ENCODE assay signal across 7 cellular contexts in the genomic region with DNA sequence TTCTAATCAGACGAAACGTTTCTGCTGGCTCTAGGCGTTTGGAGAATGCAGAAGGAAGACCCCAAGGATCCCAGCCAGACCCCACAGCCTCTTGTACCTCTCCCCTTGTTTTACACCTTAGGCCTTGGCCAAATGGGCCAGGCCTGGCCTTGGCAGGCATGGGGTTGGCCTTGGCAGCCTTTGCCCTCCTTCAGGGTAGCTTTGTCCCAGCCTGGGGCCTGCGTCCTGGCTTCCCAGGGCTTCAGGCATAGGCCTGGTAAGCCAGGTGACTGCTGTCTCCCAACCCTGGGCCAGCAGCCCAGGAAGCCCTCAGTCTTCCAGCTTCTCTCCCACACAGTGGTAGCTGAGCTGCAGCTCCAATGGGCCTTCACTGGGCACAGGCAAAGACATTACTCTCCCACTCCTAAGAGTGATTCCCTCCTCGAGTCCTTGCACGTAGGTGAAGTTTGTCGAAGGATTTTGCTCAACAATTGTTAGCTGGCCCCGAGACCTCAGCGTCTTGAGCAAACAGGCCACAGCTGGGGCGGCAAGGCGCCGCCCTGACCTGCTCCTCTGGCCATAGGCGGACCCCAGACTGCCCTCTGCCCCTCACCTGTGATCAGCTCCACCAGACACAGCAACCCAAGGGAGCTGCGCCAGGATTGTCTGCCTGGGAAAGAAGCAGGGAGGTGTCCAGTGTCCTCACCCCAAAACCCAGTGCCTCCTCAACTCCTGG. TPM values are rescaled to one million over a fixed set of nuclear protein-coding genes. Genes with fewer than 3 reads are reported as not detected.
A peak's percentile ranks its signal among the peaks of the same experiment; 100 is the strongest.
DNase-seq lines count a peak whose midpoint lies in the region; ATAC-seq and TF ChIP-seq lines count a peak whose summit lies in the region.

No MANE protein-coding gene starts in this region.

- H3K4me3 Mint-ChIP-seq in osteocyte (ENCODE audit: unreplicated experiment) = peak overlapping the region; percentile 68

- H3K36me3 Mint-ChIP-seq in osteocyte (ENCODE audit: unreplicated experiment) = no peaks in the 10 kb centered on the region

- H3K27ac Mint-ChIP-seq in osteocyte (ENCODE audit: unreplicated experiment) = no peak overlapping the region

- peaks cover 33% of the 10 kb centered on the region for H3K36me3 ChIP-seq in DOHH2 (ENCODE audit: control insufficient read depth, low read length)
- H3K36me3 ChIP-seq in MM.1S (replicated peaks; ENCODE audit: insufficient read depth, low read length) = no peaks in the 10 kb centered on the region
- no peaks in the 10 kb centered on the region for H3K36me3 ChIP-seq in colonic mucosa

- peaks cover 7% of the 10 kb centered on the region for H4K20me1 ChIP-seq in DOHH2 (ENCODE audit: control insufficient read depth, insufficient read depth, low read depth, low read length)
- H4K20me1 ChIP-seq in MM.1S (ENCODE audit: insufficient read depth, low read length) = no peaks in the 10 kb centered on the region

- ATAC-seq in HG02588 (IDR thresholded peaks at IDR 0.05; ENCODE audit: unreplicated experiment) (no peak), HG03135 (IDR thresholded peaks at IDR 0.05; ENCODE audit: unreplicated experiment) (no peak)

- H3K79me2 ChIP-seq in DOHH2 (ENCODE audit: control insufficient read depth, low read length) (peaks cover 45% of the 10 kb centered on the region), MM.1S (ENCODE audit: low read length) (peaks cover 36% of the 10 kb centered on the region)

- no peak for TF ChIP-seq CTCF in DOHH2 (IDR thresholded peaks at IDR 0.05; ENCODE audit: low read depth, low read length, poor library complexity, severe bottlenecking)
- no peak for TF ChIP-seq CTCF in MM.1S (IDR thresholded peaks at IDR 0.05; ENCODE audit: low read length)
- no peak for TF ChIP-seq CTCF in colonic mucosa (IDR thresholded peaks at IDR 0.05)
- TF ChIP-seq CTCF in osteocyte (IDR thresholded peaks at IDR 0.05) = no peak

- intact Hi-C loops in colonic mucosa (cut with DNase I) = loop anchor here (5.0 kb wide), 1 partner anchor 152 kb away; no protein-coding TSS in a partner anchor

- H3K4me1 ChIP-seq in DOHH2 (ENCODE audit: control insufficient read depth, low read length) = peaks cover 34% of the 10 kb centered on the region
- no peaks in the 10 kb centered on the region for H3K4me1 ChIP-seq in MM.1S (ENCODE audit: low read length)
- peaks cover 24% of the 10 kb centered on the region for H3K4me1 ChIP-seq in colonic mucosa

- peak overlapping the region; percentile 67 for H3K4me2 ChIP-seq in DOHH2 (ENCODE audit: low read length)
- H3K4me2 ChIP-seq in MM.1S (ENCODE audit: low read depth, low read length) = peak overlapping the region; percentile 51; the same call in 1 of the 2 replicates

- H3K9ac ChIP-seq in MM.1S (ENCODE audit: low read length) = peak overlapping the region; percentile 45; the same call in 1 of the 2 replicates
- H3K9ac ChIP-seq in colonic mucosa (ENCODE audit: low read depth in 2 of 2, low read length in 2 of 2) = peak overlapping the region; percentile 16 to 66

- peak overlapping the region; percentile 56 for H3K27ac ChIP-seq in DOHH2 (ENCODE audit: low read depth, low read length)
- 0 out of 2 replicates have a peak overlapping the region, but pooled peaks have one; percentile 39 for H3K27ac ChIP-seq in MM.1S (ENCODE audit: low read length)
- peak overlapping the region; percentile 50 for H3K27ac ChIP-seq in colonic mucosa

- DNase-seq in MM.1S (no peak), colonic mucosa (no peak), osteocyte (ENCODE audit: extremely low spot score, unreplicated experiment) (no peak), KG1 (lab: John Stamatoyannopoulos, UW) (no peak)

- H3K27me3 ChIP-seq in DOHH2 (ENCODE audit: control insufficient read depth, low read length) (no peaks in the 10 kb centered on the region), MM.1S (replicated peaks; ENCODE audit: insufficient read depth, low read length) (no peaks in the 10 kb centered on the region), colonic mucosa (peaks cover 88% of the 10 kb centered on the region)

- no peaks in the 10 kb centered on the region for H3K9me3 Mint-ChIP-seq in osteocyte (ENCODE audit: unreplicated experiment)

- H3F3A ChIP-seq in DOHH2 (ENCODE audit: control insufficient read depth, insufficient read depth) (no peaks in the 10 kb centered on the region), MM.1S (ENCODE audit: insufficient read depth, low read length) (peaks cover 9% of the 10 kb centered on the region; the same call in 1 of the 2 replicates)

- no peaks in the 10 kb centered on the region for H3K9me3 ChIP-seq in DOHH2 (ENCODE audit: control insufficient read depth, insufficient read depth, low read length)
- H3K9me3 ChIP-seq in MM.1S (replicated peaks; ENCODE audit: insufficient read depth, low read length) = no peaks in the 10 kb centered on the region
- no peaks in the 10 kb centered on the region for H3K9me3 ChIP-seq in colonic mucosa

- H3K4me1 Mint-ChIP-seq in osteocyte (ENCODE audit: unreplicated experiment) = peaks cover 26% of the 10 kb centered on the region

- H3K9me2 ChIP-seq in DOHH2 (replicated peaks; ENCODE audit: control insufficient read depth, low read length) = no peaks in the 10 kb centered on the region
- no peaks in the 10 kb centered on the region for H3K9me2 ChIP-seq in MM.1S (replicated peaks; ENCODE audit: insufficient read depth, low read length)

- peak overlapping the region; percentile 79 for H2AFZ ChIP-seq in MM.1S (ENCODE audit: low read length)

- H3K27me3 Mint-ChIP-seq in osteocyte (ENCODE audit: unreplicated experiment) = peaks cover 75% of the 10 kb centered on the region

- H3K4me3 ChIP-seq in DOHH2 (ENCODE audit: low read length) = peak overlapping the region; percentile 92
- H3K4me3 ChIP-seq in MM.1S (ENCODE audit: low read length) = no peak overlapping the region
- peak overlapping the region; percentile 49 for H3K4me3 ChIP-seq in colonic mucosa

RNA-seq across cellular contexts. Expression of a gene that starts 1.1 kb away (rescaled TPM):
- 1 to 10 TPM; 7.8 to 9.9 TPM for total RNA-seq in colonic mucosa
- 0.13 TPM in 1 of 2 replicates, not detected in the other for total RNA-seq in osteocyte
